In the genomic region with DNA sequence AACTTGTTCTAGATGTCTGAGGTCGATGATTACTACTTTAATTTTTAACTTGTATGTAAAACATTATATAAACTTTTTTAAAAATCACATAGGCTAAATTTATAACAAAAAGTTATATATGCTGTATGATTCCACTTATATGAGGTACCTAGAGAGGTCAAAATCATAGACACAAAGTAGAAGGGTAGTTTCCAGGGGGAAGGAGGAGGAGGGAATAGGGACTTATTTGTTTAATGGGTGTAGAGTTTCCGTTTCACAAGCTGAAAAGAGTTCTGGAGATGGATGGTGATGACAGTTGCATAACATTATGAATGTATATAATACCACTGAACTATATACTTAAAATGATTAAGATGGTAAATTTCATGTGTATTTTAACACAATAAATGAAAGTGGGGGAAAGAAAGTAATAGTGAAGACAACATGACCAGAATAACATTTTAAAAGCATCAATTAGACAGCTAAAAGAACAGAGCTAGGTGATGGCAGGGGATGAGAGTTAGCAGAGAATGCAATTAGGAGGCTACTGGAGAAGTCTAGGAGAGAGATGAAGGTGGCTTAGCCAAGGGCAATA, we compare ENCODE assay signal across 16 cellular contexts. TPM values are rescaled to one million over a fixed set of nuclear protein-coding genes. Genes with fewer than 3 reads are reported as not detected.
DNase-seq lines count a peak whose midpoint lies in the region; ATAC-seq, FAIRE-seq and TF ChIP-seq lines count a peak whose summit lies in the region.
"Had no signal": no experiment of that assay in that cellular context is flagged by ENCODE, and none has a peak within 500 bp of the region (broad histone marks: within the 10 kb centered on the region; RNA-seq: fewer than 3 reads in every experiment).

No MANE protein-coding gene starts in this region.

- no peaks in the 10 kb centered on the region for H3K9me3 ChIP-seq in SK-N-MC (ENCODE audit: low read depth, low read length)
- H3K9me3 ChIP-seq in pancreas, result no peaks in the 10 kb centered on the region
- H3K9me3 ChIP-seq: SJCRH30 had no signal

- peaks cover 8% of the 10 kb centered on the region; the same call in 1 of the 2 replicates for H3K36me3 ChIP-seq in SK-N-MC (ENCODE audit: insufficient read depth, low read length)
- no peaks in the 10 kb centered on the region for H3K36me3 ChIP-seq in pancreas

- no peak for ATAC-seq in pancreas
- ATAC-seq in GM18498 (IDR thresholded peaks at IDR 0.05; ENCODE audit: unreplicated experiment), result no peak
- ATAC-seq: HCT116, K562 had no signal

- no peaks in the 10 kb centered on the region for H3K27me3 Mint-ChIP-seq in activated naive CD4-positive, alpha-beta T cell treated with anti-CD3 and anti-CD28 coated beads, Interleukin-2, amount 10 ng/mL, durations not matched to agents 7 days and 5 days
- H3K27me3 Mint-ChIP-seq in osteocyte (ENCODE audit: unreplicated experiment), result no peaks in the 10 kb centered on the region

- TF ChIP-seq CTCF in osteocyte (IDR thresholded peaks at IDR 0.05), result no peak
- TF ChIP-seq CTCF in pancreas (IDR thresholded peaks at IDR 0.05), result no peak

- no peak overlapping the region for H3K4me3 ChIP-seq in SK-N-MC
- no peak overlapping the region for H3K4me3 ChIP-seq in pancreas
- H3K4me3 ChIP-seq: GM23248, K562, PC-9, SJCRH30 had no signal

- peak overlapping the region; percentile 12 for H3K27ac Mint-ChIP-seq in activated naive CD4-positive, alpha-beta T cell treated with anti-CD3 and anti-CD28 coated beads, Interleukin-2, amount 10 ng/mL, durations not matched to agents 7 days and 5 days
- H3K27ac Mint-ChIP-seq in osteocyte (ENCODE audit: unreplicated experiment), result peak overlapping the region; percentile 43
- H3K27ac Mint-ChIP-seq: T-helper 1 cell treated with Interleukin-12 subunit alpha and Interleukin-12 subunit beta and Interleukin-4 antibody, amounts not matched to agents 30 μg/mL and 1 μg/mL, for 36 hours had no signal

- no peaks in the 10 kb centered on the region for H3K4me1 ChIP-seq in pancreas
- H3K4me1 ChIP-seq: SJCRH30 had no signal

- no peaks in the 10 kb centered on the region for H3K27me3 ChIP-seq in pancreas
- H3K27me3 ChIP-seq: SJCRH30 had no signal

- no peaks in the 10 kb centered on the region for H3K9me3 Mint-ChIP-seq in activated naive CD4-positive, alpha-beta T cell treated with anti-CD3 and anti-CD28 coated beads, Interleukin-2, amount 10 ng/mL, durations not matched to agents 7 days and 5 days
- no peaks in the 10 kb centered on the region for H3K9me3 Mint-ChIP-seq in osteocyte (ENCODE audit: unreplicated experiment)
- H3K9me3 Mint-ChIP-seq: T-helper 1 cell treated with Interleukin-12 subunit alpha and Interleukin-12 subunit beta and Interleukin-4 antibody, amounts not matched to agents 30 μg/mL and 1 μg/mL, for 36 hours had no signal

- H3K9ac ChIP-seq in SK-N-MC (ENCODE audit: insufficient read length), result no peak overlapping the region
- H3K9ac ChIP-seq: GM23248 had no signal

- CTCF ChIA-PET in activated naive CD4-positive, alpha-beta T cell treated with anti-CD3 and anti-CD28 coated beads, Interleukin-2, amount 10 ng/mL, durations not matched to agents 7 days and 5 days (lab: Charles Lee), result no interaction called here

- intact Hi-C loops in pancreas (cut with DNase I), result no loop called here

- 75 to 76% methylated on average over 2 of the region's 2 CpGs for WGBS in pancreas, 2 donors

- H3K36me3 Mint-ChIP-seq in activated naive CD4-positive, alpha-beta T cell treated with anti-CD3 and anti-CD28 coated beads, Interleukin-2, amount 10 ng/mL, durations not matched to agents 7 days and 5 days, result peaks cover 25% of the 10 kb centered on the region
- H3K36me3 Mint-ChIP-seq in osteocyte (ENCODE audit: unreplicated experiment), result peaks cover 17% of the 10 kb centered on the region

- no peak for DNase-seq in activated naive CD4-positive, alpha-beta T cell treated with anti-CD3 and anti-CD28 coated beads, Interleukin-2, amount 10 ng/mL, durations not matched to agents 7 days and 5 days
- no peak for DNase-seq in activated naive CD4-positive, alpha-beta T cell (lab: John Stamatoyannopoulos, UW)
- DNase-seq in NCI-H146 treated with DMSO at 0.1 percent for 48 hours (lab: John Stamatoyannopoulos, UW; ENCODE audit: unreplicated experiment) (peak; percentile 13), SK-N-MC (ENCODE audit: low read depth, low spot score) (no peak), osteocyte (ENCODE audit: extremely low spot score, unreplicated experiment) (no peak), pancreas (no peak), RCC 7860 (ENCODE audit: low spot score) (no peak)
- DNase-seq: C1 segment of cervical spinal cord, GM23248, NCI-H1930, PC-9, SJCRH30 had no signal

- no peak overlapping the region for H3K4me3 Mint-ChIP-seq in activated naive CD4-positive, alpha-beta T cell treated with anti-CD3 and anti-CD28 coated beads, Interleukin-2, amount 10 ng/mL, durations not matched to agents 7 days and 5 days
- no peak overlapping the region for H3K4me3 Mint-ChIP-seq in osteocyte (ENCODE audit: unreplicated experiment)
- H3K4me3 Mint-ChIP-seq: T-helper 1 cell treated with Interleukin-12 subunit alpha and Interleukin-12 subunit beta and Interleukin-4 antibody, amounts not matched to agents 30 μg/mL and 1 μg/mL, for 36 hours had no signal

- H3K27ac ChIP-seq in SK-N-MC (0 out of 2 replicates have a peak overlapping the region, but pooled peaks have one; percentile 7), pancreas (no peak overlapping the region)
- H3K27ac ChIP-seq: GM23248, PC-9, SJCRH30 had no signal

- peaks cover 9% of the 10 kb centered on the region for H3K4me1 Mint-ChIP-seq in activated naive CD4-positive, alpha-beta T cell treated with anti-CD3 and anti-CD28 coated beads, Interleukin-2, amount 10 ng/mL, durations not matched to agents 7 days and 5 days
- peaks cover 56% of the 10 kb centered on the region for H3K4me1 Mint-ChIP-seq in osteocyte (ENCODE audit: unreplicated experiment)

- FAIRE-seq in pancreas (lab: Jason Lieb, UNC) (no peak), RCC 7860 (lab: Jason Lieb, UNC) (no peak)
- FAIRE-seq: K562 had no signal

RNA-seq across cellular contexts. Expression of a gene that starts 51.2 kb away (rescaled TPM):
- total RNA-seq in osteocyte (59.0 and 71.9 TPM in 2 replicates), pancreas (10 to 100 TPM; 15.2 to 35.3 (median 24.1) TPM)
- 10 to 100 TPM; 13.6 to 24.7 TPM for polyA plus RNA-seq in pancreas
